ENCODE assay signal across 1 cellular context in the genomic region with DNA sequence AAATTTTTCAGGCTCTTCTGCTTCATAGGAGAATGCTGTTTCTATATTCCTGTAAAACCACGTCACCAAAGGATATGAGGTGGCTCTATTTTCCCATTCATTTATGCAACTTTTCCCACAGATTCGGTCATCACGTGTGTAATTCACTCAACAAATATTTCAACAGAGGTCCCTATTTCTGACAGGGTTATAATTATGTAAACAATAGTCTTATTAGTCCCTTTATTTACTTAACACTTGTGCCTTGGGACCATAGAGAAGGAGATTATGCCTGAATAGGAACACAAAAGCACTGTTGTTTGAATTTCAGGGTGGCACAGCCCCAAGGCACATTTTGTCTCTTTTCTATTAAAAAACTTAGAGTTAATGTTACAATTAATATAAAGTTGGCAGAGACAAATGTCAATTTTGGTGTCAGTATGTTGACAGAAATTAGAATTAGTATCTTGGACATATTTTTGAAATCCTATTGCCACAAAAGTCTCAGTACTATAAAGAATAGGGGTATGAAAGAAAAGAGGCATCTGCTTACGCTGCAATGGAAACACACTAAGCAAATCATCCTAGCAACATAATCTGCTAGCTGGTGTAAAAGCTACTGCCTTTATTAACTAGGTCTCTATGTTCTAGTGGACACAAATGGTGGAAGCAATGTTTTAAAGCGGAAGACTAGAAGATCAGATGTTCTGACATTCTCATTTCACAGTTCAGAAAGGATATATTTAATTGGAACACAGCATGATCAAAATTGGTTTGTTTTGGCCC.
TF ChIP-seq lines count a peak whose summit lies in the region.

No MANE protein-coding gene starts in this region.

TF ChIP-seq in HEK293, 187 proteins besides CTCF, POLR2A, EP300 and RAD21 (continued from another document and continues in another):
- TF ChIP-seq ZBTB49 (tag by site-specific recombination; IDR thresholded peaks at IDR 0.05; ENCODE audit: low read depth) (no peak), REPIN1 (tag by site-specific recombination; IDR thresholded peaks at IDR 0.05; ENCODE audit: low read depth) (no peak), BCL6B (tag by site-specific recombination; IDR thresholded peaks at IDR 0.05) (peak; percentile 45; the same call in 1 of the 2 replicates), ZNF248 (tag by site-specific recombination; IDR thresholded peaks at IDR 0.05) (no peak), GLI2 (tag by site-specific recombination; IDR thresholded peaks at IDR 0.05; ENCODE audit: borderline replicate concordance, low read depth) (peak; percentile 55; the same call in 1 of the 2 replicates), ZNF514 (tag by site-specific recombination; IDR thresholded peaks at IDR 0.05) (no peak), BCL11A (tag by site-specific recombination; IDR thresholded peaks at IDR 0.05; ENCODE audit: low read depth) (no peak), ZNF513 (tag by site-specific recombination; IDR thresholded peaks at IDR 0.05) (no peak), ZNF830 (tag by site-specific recombination; IDR thresholded peaks at IDR 0.05; ENCODE audit: low read depth) (no peak), ZNF629 (tag by site-specific recombination; IDR thresholded peaks at IDR 0.05) (peak; percentile 75), ZNF529 (tag by site-specific recombination; IDR thresholded peaks at IDR 0.05; ENCODE audit: insufficient replicate concordance) (no peak), ZNF777 (tag by site-specific recombination; IDR thresholded peaks at IDR 0.05; ENCODE audit: borderline replicate concordance) (no peak), ZSCAN30 (tag by site-specific recombination; IDR thresholded peaks at IDR 0.05) (no peak), ZBTB1 (tag by site-specific recombination; IDR thresholded peaks at IDR 0.05) (no peak), ZNF2 (tag by site-specific recombination; IDR thresholded peaks at IDR 0.05) (no peak), ZEB2 (tag by site-specific recombination; IDR thresholded peaks at IDR 0.05) (peak; percentile 68), KLF9 (tag by site-specific recombination; IDR thresholded peaks at IDR 0.05; ENCODE audit: low read depth) (no peak), ZNF26 (tag by site-specific recombination; IDR thresholded peaks at IDR 0.05) (no peak), SP2 (tag by site-specific recombination; IDR thresholded peaks at IDR 0.05) (no peak), ZNF610 (tag by site-specific recombination; IDR thresholded peaks at IDR 0.05; ENCODE audit: borderline replicate concordance) (no peak), ZBTB7A (tag by site-specific recombination; IDR thresholded peaks at IDR 0.05; ENCODE audit: low read depth) (no peak), ZNF530 (tag by site-specific recombination; IDR thresholded peaks at IDR 0.05; ENCODE audit: low read depth) (no peak), ZSCAN18 (tag by site-specific recombination; IDR thresholded peaks at IDR 0.05) (no peak), PRDM1 (tag by site-specific recombination; IDR thresholded peaks at IDR 0.05) (no peak), ZBTB20 (tag by site-specific recombination; IDR thresholded peaks at IDR 0.05) (no peak), MYNN (tag by site-specific recombination; IDR thresholded peaks at IDR 0.05; ENCODE audit: borderline replicate concordance) (no peak), ZBTB17 (tag by site-specific recombination; IDR thresholded peaks at IDR 0.05) (peak; percentile 69; the same call in 1 of the 2 replicates), ZBTB21 (tag by site-specific recombination; IDR thresholded peaks at IDR 0.05) (0 out of 2 replicates have a peak, but pooled peaks have one; percentile 46), ZNF324 (tag by site-specific recombination; IDR thresholded peaks at IDR 0.05) (no peak), ZNF449 (tag by site-specific recombination; IDR thresholded peaks at IDR 0.05) (no peak), OVOL3 (tag by site-specific recombination; IDR thresholded peaks at IDR 0.05) (no peak)
- TF ChIP-seq, protein P1, sequence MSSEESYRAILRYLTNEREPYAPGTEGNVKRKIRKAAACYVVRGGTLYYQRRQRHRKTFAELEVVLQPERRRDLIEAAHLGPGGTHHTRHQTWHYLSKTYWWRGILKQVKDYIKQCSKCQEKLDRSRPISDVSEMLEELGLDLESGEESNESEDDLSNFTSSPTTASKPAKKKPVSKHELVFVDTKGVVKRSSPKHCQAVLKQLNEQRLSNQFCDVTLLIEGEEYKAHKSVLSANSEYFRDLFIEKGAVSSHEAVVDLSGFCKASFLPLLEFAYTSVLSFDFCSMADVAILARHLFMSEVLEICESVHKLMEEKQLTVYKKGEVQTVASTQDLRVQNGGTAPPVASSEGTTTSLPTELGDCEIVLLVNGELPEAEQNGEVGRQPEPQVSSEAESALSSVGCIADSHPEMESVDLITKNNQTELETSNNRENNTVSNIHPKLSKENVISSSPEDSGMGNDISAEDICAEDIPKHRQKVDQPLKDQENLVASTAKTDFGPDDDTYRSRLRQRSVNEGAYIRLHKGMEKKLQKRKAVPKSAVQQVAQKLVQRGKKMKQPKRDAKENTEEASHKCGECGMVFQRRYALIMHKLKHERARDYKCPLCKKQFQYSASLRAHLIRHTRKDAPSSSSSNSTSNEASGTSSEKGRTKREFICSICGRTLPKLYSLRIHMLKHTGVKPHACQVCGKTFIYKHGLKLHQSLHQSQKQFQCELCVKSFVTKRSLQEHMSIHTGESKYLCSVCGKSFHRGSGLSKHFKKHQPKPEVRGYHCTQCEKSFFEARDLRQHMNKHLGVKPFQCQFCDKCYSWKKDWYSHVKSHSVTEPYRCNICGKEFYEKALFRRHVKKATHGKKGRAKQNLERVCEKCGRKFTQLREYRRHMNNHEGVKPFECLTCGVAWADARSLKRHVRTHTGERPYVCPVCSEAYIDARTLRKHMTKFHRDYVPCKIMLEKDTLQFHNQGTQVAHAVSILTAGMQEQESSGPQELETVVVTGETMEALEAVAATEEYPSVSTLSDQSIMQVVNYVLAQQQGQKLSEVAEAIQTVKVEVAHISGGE (tag by site-specific recombination; conservative IDR thresholded peaks at IDR 0.05; ENCODE audit: low read depth), result no peak
- TF ChIP-seq, protein P2, sequence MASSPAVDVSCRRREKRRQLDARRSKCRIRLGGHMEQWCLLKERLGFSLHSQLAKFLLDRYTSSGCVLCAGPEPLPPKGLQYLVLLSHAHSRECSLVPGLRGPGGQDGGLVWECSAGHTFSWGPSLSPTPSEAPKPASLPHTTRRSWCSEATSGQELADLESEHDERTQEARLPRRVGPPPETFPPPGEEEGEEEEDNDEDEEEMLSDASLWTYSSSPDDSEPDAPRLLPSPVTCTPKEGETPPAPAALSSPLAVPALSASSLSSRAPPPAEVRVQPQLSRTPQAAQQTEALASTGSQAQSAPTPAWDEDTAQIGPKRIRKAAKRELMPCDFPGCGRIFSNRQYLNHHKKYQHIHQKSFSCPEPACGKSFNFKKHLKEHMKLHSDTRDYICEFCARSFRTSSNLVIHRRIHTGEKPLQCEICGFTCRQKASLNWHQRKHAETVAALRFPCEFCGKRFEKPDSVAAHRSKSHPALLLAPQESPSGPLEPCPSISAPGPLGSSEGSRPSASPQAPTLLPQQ (tag by site-specific recombination; IDR thresholded peaks at IDR 0.05), result no peak
- TF ChIP-seq, protein P3, sequence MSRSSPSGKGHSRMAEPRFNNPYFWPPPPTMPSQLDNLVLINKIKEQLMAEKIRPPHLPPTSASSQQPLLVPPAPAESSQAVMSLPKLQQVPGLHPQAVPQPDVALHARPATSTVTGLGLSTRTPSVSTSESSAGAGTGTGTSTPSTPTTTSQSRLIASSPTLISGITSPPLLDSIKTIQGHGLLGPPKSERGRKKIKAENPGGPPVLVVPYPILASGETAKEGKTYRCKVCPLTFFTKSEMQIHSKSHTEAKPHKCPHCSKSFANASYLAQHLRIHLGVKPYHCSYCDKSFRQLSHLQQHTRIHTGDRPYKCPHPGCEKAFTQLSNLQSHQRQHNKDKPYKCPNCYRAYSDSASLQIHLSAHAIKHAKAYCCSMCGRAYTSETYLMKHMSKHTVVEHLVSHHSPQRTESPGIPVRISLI (tag by site-specific recombination; IDR thresholded peaks at IDR 0.05), result no peak
- TF ChIP-seq, protein P4, sequence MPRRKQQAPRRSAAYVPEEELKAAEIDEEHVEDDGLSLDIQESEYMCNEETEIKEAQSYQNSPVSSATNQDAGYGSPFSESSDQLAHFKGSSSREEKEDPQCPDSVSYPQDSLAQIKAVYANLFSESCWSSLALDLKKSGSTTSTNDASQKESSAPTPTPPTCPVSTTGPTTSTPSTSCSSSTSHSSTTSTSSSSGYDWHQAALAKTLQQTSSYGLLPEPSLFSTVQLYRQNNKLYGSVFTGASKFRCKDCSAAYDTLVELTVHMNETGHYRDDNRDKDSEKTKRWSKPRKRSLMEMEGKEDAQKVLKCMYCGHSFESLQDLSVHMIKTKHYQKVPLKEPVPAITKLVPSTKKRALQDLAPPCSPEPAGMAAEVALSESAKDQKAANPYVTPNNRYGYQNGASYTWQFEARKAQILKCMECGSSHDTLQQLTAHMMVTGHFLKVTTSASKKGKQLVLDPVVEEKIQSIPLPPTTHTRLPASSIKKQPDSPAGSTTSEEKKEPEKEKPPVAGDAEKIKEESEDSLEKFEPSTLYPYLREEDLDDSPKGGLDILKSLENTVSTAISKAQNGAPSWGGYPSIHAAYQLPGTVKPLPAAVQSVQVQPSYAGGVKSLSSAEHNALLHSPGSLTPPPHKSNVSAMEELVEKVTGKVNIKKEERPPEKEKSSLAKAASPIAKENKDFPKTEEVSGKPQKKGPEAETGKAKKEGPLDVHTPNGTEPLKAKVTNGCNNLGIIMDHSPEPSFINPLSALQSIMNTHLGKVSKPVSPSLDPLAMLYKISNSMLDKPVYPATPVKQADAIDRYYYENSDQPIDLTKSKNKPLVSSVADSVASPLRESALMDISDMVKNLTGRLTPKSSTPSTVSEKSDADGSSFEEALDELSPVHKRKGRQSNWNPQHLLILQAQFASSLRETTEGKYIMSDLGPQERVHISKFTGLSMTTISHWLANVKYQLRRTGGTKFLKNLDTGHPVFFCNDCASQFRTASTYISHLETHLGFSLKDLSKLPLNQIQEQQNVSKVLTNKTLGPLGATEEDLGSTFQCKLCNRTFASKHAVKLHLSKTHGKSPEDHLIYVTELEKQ (tag by site-specific recombination; IDR thresholded peaks at IDR 0.05; ENCODE audit: borderline replicate concordance), result no peak
